ENCODE assay signal across 8 cellular contexts in the genomic region with DNA sequence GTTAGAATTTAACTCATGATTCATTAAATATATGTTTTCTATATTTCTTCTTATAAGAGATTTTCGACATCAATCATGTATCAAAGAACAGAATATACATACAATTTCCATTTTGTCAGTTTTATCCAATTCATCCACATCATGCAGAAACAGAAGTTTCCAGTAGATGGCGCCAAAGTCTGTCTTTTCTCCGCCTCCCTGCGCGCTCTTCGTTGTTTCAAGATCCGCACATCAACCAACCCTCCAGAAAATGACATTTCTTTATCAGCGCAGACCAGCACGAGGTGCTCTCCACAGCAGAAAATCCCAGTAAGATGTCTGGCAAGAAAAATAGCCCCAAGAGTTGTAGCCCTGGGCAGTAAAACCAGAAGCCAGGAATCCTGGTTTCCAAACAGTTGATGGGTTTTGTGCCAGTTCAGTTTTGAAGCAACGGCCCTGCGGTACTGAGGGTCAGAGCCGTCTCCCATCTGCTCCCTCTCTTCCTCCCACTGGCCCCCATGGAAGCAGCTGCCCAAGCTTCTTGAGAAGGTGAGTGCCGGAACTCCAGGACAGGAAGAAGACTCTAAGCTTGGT. TPM values are rescaled to one million over a fixed set of nuclear protein-coding genes. Genes with fewer than 3 reads are reported as not detected.
DNase-seq lines count a peak whose midpoint lies in the region; ATAC-seq and TF ChIP-seq lines count a peak whose summit lies in the region.

No MANE protein-coding gene starts in this region.

- H3K4me3 ChIP-seq in HCT116 (replicated peaks in 1 of 2; ENCODE audit: low read depth in 1 of 2, low read length in 2 of 2) (no peak overlapping the region), dorsolateral prefrontal cortex (peak overlapping the region in 19 of 59 donors; percentile 12 to 47 (median 29))

- H3K27ac ChIP-seq in HCT116 (ENCODE audit: low read depth, low read length) (no peak overlapping the region), dorsolateral prefrontal cortex (no peak overlapping the region)

- DNase-seq in COR-L47 (lab: John Stamatoyannopoulos, UW), result peak; percentile 42
- DNase-seq in HCT116 (ENCODE audit: low read depth, low spot score), result no peak
- peak; percentile 73 for DNase-seq in NCI-H460 (ENCODE audit: extremely low read depth, low read depth)
- DNase-seq in activated CD4-positive, alpha-beta T cell treated with anti-CD3 and anti-CD28 coated beads, Interleukin-2, amount 10 ng/mL, durations not matched to agents 7 days and 5 days, result peak; percentile 72
- peak in 6 of 10 donors; percentile 30 to 61 (median 56) for DNase-seq in dorsolateral prefrontal cortex
- DNase-seq in lung microvascular endothelial cell (ENCODE audit: low read depth in 2 of 2), result peak; percentile 59 to 74
- peak; percentile 24 to 31 for DNase-seq in stimulated activated CD8-positive, alpha-beta memory T cell treated with anti-CD3 and anti-CD28 coated beads, Interleukin-4, amount 100 ng/mL, for 4 hours (ENCODE audit: low read depth in 2 of 2, low spot score in 1 of 2)

- no peaks in the 10 kb centered on the region for H3K36me3 Mint-ChIP-seq in activated CD4-positive, alpha-beta T cell treated with anti-CD3 and anti-CD28 coated beads, Interleukin-2, amount 10 ng/mL, durations not matched to agents 7 days and 5 days (ENCODE audit: low read depth)

- H3K4me1 Mint-ChIP-seq in activated CD4-positive, alpha-beta T cell treated with anti-CD3 and anti-CD28 coated beads, Interleukin-2, amount 10 ng/mL, durations not matched to agents 7 days and 5 days, result peaks cover 8% of the 10 kb centered on the region

- POLR2A ChIA-PET in HCT116 (lab: Charles Lee), result no interaction called here
- POLR2A ChIA-PET in activated CD4-positive, alpha-beta T cell treated with anti-CD3 and anti-CD28 coated beads, Interleukin-2, amount 10 ng/mL, durations not matched to agents 7 days and 5 days (lab: Charles Lee), result no interaction called here

- no peaks in the 10 kb centered on the region for H4K20me1 ChIP-seq in HCT116 (ENCODE audit: insufficient read depth)

- H3K4me3 Mint-ChIP-seq in activated CD4-positive, alpha-beta T cell treated with anti-CD3 and anti-CD28 coated beads, Interleukin-2, amount 10 ng/mL, durations not matched to agents 7 days and 5 days, result no peak overlapping the region

- no peak overlapping the region for H3K9ac ChIP-seq in HCT116 (ENCODE audit: low read length)

- H3K27me3 ChIP-seq in HCT116 (ENCODE audit: insufficient read depth, low read length), result no peaks in the 10 kb centered on the region
- peaks cover 0 to 23% (median 0%) of the 10 kb centered on the region in 45 donors for H3K27me3 ChIP-seq in dorsolateral prefrontal cortex

- H3K9me3 Mint-ChIP-seq in activated CD4-positive, alpha-beta T cell treated with anti-CD3 and anti-CD28 coated beads, Interleukin-2, amount 10 ng/mL, durations not matched to agents 7 days and 5 days, result no peaks in the 10 kb centered on the region

- TF ChIP-seq CTCF in HCT116 (IDR thresholded peaks at IDR 0.05 in 2 of 3, conservative IDR thresholded peaks at IDR 0.05 in 1 of 3; ENCODE audit: borderline replicate concordance in 1 of 3, insufficient read depth in 1 of 3, low read depth in 2 of 3, low read length in 2 of 3) (peak; percentile 63 to 84 (median 79)), dorsolateral prefrontal cortex (IDR thresholded peaks at IDR 0.05 in 54 of 56, conservative IDR thresholded peaks at IDR 0.05 in 2 of 56; ENCODE audit: low read depth in 1 of 56, partially characterized antibody in 56 of 56) (peak; percentile 69 to 97 (median 89))

- H2AFZ ChIP-seq in HCT116 (ENCODE audit: low read depth, low read length, poor library complexity, severe bottlenecking), result peak overlapping the region; percentile 53

- peak; percentile 58 for ATAC-seq in HCT116
- ATAC-seq in GM21390 (IDR thresholded peaks at IDR 0.05; ENCODE audit: unreplicated experiment), result no peak

- H3K9me2 ChIP-seq in HCT116 (ENCODE audit: insufficient read depth), result no peaks in the 10 kb centered on the region

- no peak for TF ChIP-seq POLR2A in HCT116 (IDR thresholded peaks at IDR 0.05; ENCODE audit: borderline replicate concordance, extremely low read depth, insufficient read depth, insufficient read length)

- RAD21 ChIA-PET in HCT116 (lab: Charles Lee; ENCODE audit: low non-redundant PET in 1 of 2, low total read pairs in 2 of 2, uncharacterized antibody in 2 of 2, unreplicated experiment in 2 of 2), result no interaction called here

- H3K4me2 ChIP-seq in HCT116 (ENCODE audit: low read length), result no peak overlapping the region; the same call in 1 of the 2 replicates

- BruUV-seq in HCT116 (replicated peaks; lab: Mats Ljungman, UMichigan), result no TSS peak

- H3K27ac Mint-ChIP-seq in activated CD4-positive, alpha-beta T cell treated with anti-CD3 and anti-CD28 coated beads, Interleukin-2, amount 10 ng/mL, durations not matched to agents 7 days and 5 days, result no peak overlapping the region

- H3K27me3 Mint-ChIP-seq in activated CD4-positive, alpha-beta T cell treated with anti-CD3 and anti-CD28 coated beads, Interleukin-2, amount 10 ng/mL, durations not matched to agents 7 days and 5 days, result peaks cover 2% of the 10 kb centered on the region

- no peaks in the 10 kb centered on the region for H3K9me3 ChIP-seq in HCT116 (ENCODE audit: control insufficient read depth in 1 of 2, insufficient read depth in 1 of 2, low read depth in 1 of 2, low read length in 2 of 2)

- H3K36me3 ChIP-seq in HCT116 (ENCODE audit: control insufficient read depth in 1 of 2, insufficient read depth in 2 of 2, low read length in 2 of 2), result no peaks in the 10 kb centered on the region

- TF ChIP-seq RAD21 in HCT116 (IDR thresholded peaks at IDR 0.05; ENCODE audit: low read depth), result peak; percentile 94

- intact Hi-C loops in HCT116 (cut with micrococcal nuclease), result loop anchor here (1.0 to 10.0 kb wide), 6 partner anchors 428 to 1459 kb away; partner anchors contain the start of gene HEATR1
- intact Hi-C loops in dorsolateral prefrontal cortex (cut with DNase I), result loop anchor here in 1 of 2 donors (2.0 to 10.0 kb wide), 2 partner anchors 181 to 387 kb away; partner anchors contain the start of gene ERO1B

- H3K4me1 ChIP-seq in HCT116 (ENCODE audit: control insufficient read depth in 1 of 2, insufficient read depth in 2 of 2, low read length in 2 of 2), result peaks cover 3 to 21% of the 10 kb centered on the region in 2 experiments; a peak in 3 of 4 replicates

- no peaks in the 10 kb centered on the region for H3K79me2 ChIP-seq in HCT116 (ENCODE audit: insufficient read depth, low read length)

- CTCF ChIA-PET in HCT116 (lab: Charles Lee), result no interaction called here
- CTCF ChIA-PET in activated CD4-positive, alpha-beta T cell treated with anti-CD3 and anti-CD28 coated beads, Interleukin-2, amount 10 ng/mL, durations not matched to agents 7 days and 5 days (lab: Charles Lee), result interaction anchor here (0.6 to 1.1 kb wide), 4 partner anchors 120 to 404 kb away, joined by 3 to 4 read pairs (median 3); no protein-coding TSS in a partner anchor

TF ChIP-seq in HCT116, 20 proteins besides CTCF, POLR2A, EP300 and RAD21 (continues in another document):
- TF ChIP-seq SRF (IDR thresholded peaks at IDR 0.05; ENCODE audit: low read depth), result no peak
- TF ChIP-seq SIN3A (IDR thresholded peaks at IDR 0.05; ENCODE audit: low read depth), result no peak
- no peak for TF ChIP-seq ZFX (IDR thresholded peaks at IDR 0.05)
- TF ChIP-seq, protein P1, sequence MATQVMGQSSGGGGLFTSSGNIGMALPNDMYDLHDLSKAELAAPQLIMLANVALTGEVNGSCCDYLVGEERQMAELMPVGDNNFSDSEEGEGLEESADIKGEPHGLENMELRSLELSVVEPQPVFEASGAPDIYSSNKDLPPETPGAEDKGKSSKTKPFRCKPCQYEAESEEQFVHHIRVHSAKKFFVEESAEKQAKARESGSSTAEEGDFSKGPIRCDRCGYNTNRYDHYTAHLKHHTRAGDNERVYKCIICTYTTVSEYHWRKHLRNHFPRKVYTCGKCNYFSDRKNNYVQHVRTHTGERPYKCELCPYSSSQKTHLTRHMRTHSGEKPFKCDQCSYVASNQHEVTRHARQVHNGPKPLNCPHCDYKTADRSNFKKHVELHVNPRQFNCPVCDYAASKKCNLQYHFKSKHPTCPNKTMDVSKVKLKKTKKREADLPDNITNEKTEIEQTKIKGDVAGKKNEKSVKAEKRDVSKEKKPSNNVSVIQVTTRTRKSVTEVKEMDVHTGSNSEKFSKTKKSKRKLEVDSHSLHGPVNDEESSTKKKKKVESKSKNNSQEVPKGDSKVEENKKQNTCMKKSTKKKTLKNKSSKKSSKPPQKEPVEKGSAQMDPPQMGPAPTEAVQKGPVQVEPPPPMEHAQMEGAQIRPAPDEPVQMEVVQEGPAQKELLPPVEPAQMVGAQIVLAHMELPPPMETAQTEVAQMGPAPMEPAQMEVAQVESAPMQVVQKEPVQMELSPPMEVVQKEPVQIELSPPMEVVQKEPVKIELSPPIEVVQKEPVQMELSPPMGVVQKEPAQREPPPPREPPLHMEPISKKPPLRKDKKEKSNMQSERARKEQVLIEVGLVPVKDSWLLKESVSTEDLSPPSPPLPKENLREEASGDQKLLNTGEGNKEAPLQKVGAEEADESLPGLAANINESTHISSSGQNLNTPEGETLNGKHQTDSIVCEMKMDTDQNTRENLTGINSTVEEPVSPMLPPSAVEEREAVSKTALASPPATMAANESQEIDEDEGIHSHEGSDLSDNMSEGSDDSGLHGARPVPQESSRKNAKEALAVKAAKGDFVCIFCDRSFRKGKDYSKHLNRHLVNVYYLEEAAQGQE (IDR thresholded peaks at IDR 0.05; ENCODE audit: low read depth), result no peak
- no peak for TF ChIP-seq EGR1 (IDR thresholded peaks at IDR 0.05; ENCODE audit: low read depth)
- no peak for TF ChIP-seq MAX (IDR thresholded peaks at IDR 0.05)

RNA-seq across cellular contexts. Expression of gene GPR137B, which starts 38.6 kb away (rescaled TPM):
- total RNA-seq in HCT116 (2021; ENCODE audit: unreplicated experiment), result 11.4 TPM
- 6.4 and 8.9 TPM in 2 replicates for polyA plus RNA-seq in HCT116 (2012)
- total RNA-seq in NCI-H460 (2014; rRNA removed; shearing (Covaris generic)), result 6.5 and 6.9 TPM in 2 replicates
- 0.64 and 1.5 TPM in 2 replicates for polyA plus RNA-seq in NCI-H460 (2014; cell fraction: nucleus; rRNA removed)
- 1 to 10 TPM; 5.0 to 5.8 TPM for total RNA-seq in activated CD4-positive, alpha-beta T cell treated with anti-CD3 and anti-CD28 coated beads, Interleukin-2, amount 10 ng/mL, durations not matched to agents 7 days and 5 days
- total RNA-seq in dorsolateral prefrontal cortex, result 10 to 100 TPM; 21.7 to 63.1 (median 38.2) TPM
- 4.4 and 12.1 TPM in 2 replicates for total RNA-seq in lung microvascular endothelial cell

RNA-seq across cellular contexts. Expression of gene NID1, which starts 38.8 kb away (rescaled TPM):
- total RNA-seq in HCT116 (2021; ENCODE audit: unreplicated experiment) (0.32 TPM), dorsolateral prefrontal cortex (10 to 100 TPM in 19 of 120 experiments, 1 to 10 TPM in 101; 2.7 to 23.3 (median 5.6) TPM), lung microvascular endothelial cell (131 and 178 TPM in 2 replicates)
- polyA plus RNA-seq in HCT116 (2012), result not detected in 2 replicates
- 0.15 TPM in 1 of 2 replicates, not detected in the other for total RNA-seq in NCI-H460 (2014; rRNA removed; shearing (Covaris generic))
- polyA plus RNA-seq in NCI-H460 (2014; cell fraction: nucleus; rRNA removed), result 0.04 and 0.08 TPM in 2 replicates
- under 1 TPM in 1 of 2 experiments, not detected in 1; 0.08 TPM for total RNA-seq in activated CD4-positive, alpha-beta T cell treated with anti-CD3 and anti-CD28 coated beads, Interleukin-2, amount 10 ng/mL, durations not matched to agents 7 days and 5 days
